Comparison of ENCODE assay signal across 34 cellular contexts in the genomic region with DNA sequence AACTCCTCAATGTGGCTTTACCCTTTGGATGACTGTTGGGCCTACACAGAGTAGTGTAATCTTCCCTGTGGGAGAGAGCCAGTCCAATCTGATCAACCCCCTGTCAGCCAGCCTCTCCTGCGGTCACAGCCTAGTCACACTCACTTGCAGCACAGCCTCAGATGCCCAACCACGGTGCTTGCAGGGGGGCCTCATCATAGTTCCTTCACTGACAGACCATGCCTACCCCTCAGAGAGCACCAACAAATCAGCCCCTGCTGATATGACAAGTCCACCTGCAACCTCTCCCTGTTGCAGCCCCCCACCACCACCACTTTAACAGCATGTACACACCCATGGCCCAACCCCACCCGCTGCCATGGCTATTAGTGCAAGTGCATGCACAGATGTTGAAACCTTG.
"Had no signal": no experiment of that assay in that cellular context is flagged by ENCODE, and none has a peak within 500 bp of the region (broad histone marks: within the 10 kb centered on the region; RNA-seq: fewer than 3 reads in every experiment).

No MANE protein-coding gene starts in this region.

- DNase-seq: Karpas-422, Kasumi-1, MG63, MM.1S, MV-4-11, NCI-H1048, NCI-H1092, NCI-H1092 treated with DMSO at 0.1 percent for 48 hours, NCI-H1105, NCI-H1105 treated with DMSO at 0.1 percent for 48 hours, NCI-H1417, NCI-H1417 treated with DMSO at 0.1 percent for 48 hours, NCI-H1436, NCI-H1436 treated with DMSO at 0.1 percent for 48 hours, NCI-H146, NCI-H1694, NCI-H1694 treated with DMSO at 0.1 percent for 48 hours, NCI-H187, NCI-H187 treated with DMSO at 0.1 percent for 48 hours, NCI-H1930, NCI-H2029, NCI-H2029 treated with DMSO at 0.1 percent for 48 hours, NCI-H2081, NCI-H2081 treated with DMSO at 0.1 percent for 48 hours, NCI-H2107, NCI-H2171, NCI-H2171 treated with DMSO at 0.1 percent for 48 hours, NCI-H2227 treated with DMSO at 0.1 percent for 48 hours, NCI-H226, NCI-H345, NCI-H446, NCI-H446 treated with DMSO at 0.1 percent for 48 hours, NCI-H510A, NCI-H510A treated with DMSO at 0.1 percent for 48 hours had no signal
